2 cellular contexts compared by ENCODE assay signal in genomic region chr5:173645437-173645807, GRCh38.
TF ChIP-seq lines count a peak whose summit lies in the region.

No MANE protein-coding gene starts in this region.

TF ChIP-seq in A549, 52 proteins besides CTCF, POLR2A, EP300 and RAD21:
- TF ChIP-seq, protein P1, sequence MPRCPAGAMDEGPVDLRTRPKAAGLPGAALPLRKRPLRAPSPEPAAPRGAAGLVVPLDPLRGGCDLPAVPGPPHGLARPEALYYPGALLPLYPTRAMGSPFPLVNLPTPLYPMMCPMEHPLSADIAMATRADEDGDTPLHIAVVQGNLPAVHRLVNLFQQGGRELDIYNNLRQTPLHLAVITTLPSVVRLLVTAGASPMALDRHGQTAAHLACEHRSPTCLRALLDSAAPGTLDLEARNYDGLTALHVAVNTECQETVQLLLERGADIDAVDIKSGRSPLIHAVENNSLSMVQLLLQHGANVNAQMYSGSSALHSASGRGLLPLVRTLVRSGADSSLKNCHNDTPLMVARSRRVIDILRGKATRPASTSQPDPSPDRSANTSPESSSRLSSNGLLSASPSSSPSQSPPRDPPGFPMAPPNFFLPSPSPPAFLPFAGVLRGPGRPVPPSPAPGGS (IDR thresholded peaks at IDR 0.05) = no peak
- TF ChIP-seq HOXB5 (CRISPR knock-in tag; IDR thresholded peaks at IDR 0.05) (no peak), SREBF2 (IDR thresholded peaks at IDR 0.05) (no peak), USF2 (IDR thresholded peaks at IDR 0.05) (no peak), NFE2L2 (conservative IDR thresholded peaks at IDR 0.05; ENCODE audit: low read length) (no peak), KDM1A (IDR thresholded peaks at IDR 0.05; ENCODE audit: low read depth) (no peak), CEBPB (IDR thresholded peaks at IDR 0.05) (no peak), EHMT2 (IDR thresholded peaks at IDR 0.05; ENCODE audit: low read depth) (no peak), FOSL2 (IDR thresholded peaks at IDR 0.05) (no peak), FOSL2 (CRISPR knock-in tag; IDR thresholded peaks at IDR 0.05) (no peak), NR3C1 (IDR thresholded peaks at IDR 0.05) (no peak), ZC3H11A (IDR thresholded peaks at IDR 0.05) (no peak), PHF8 (IDR thresholded peaks at IDR 0.05; ENCODE audit: borderline replicate concordance, low read depth) (no peak), HOXB13 (CRISPR knock-in tag; IDR thresholded peaks at IDR 0.05; ENCODE audit: low read depth) (no peak), CBX8 (IDR thresholded peaks at IDR 0.05) (no peak), E2F6 (IDR thresholded peaks at IDR 0.05; ENCODE audit: borderline replicate concordance, low read depth) (no peak), REST (IDR thresholded peaks at IDR 0.05) (no peak)

TF ChIP-seq in IMR-90, 13 proteins besides CTCF, POLR2A, EP300 and RAD21 (continued from another document):
- TF ChIP-seq USF2 (IDR thresholded peaks at IDR 0.05; ENCODE audit: low read depth, low read length) (peak; percentile 46; the same call in 1 of the 2 replicates), CHD1 (IDR thresholded peaks at IDR 0.05; ENCODE audit: low read depth, low read length) (no peak)
TF ChIP-seq in IMR-90: peak in this region for 2.
